ENCODE assay signal across 1 cellular context in the genomic region with DNA sequence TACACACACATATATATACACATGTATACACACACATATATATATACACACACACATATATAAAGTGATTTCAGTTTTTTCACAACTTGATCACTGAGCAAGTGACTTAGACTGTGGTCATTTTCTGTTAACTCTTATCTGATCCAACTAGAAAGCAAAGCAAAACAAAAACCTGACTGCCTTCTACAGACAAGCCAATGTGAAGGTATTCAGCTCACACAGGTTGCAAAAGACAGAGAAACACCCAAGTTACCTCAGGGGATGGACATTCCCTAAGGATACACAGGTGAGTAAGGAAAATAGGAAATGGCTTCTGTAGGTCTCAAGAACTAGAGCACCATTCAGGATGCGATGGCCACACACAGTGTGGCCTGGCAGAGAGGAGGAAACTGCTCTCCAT.
TF ChIP-seq lines count a peak whose summit lies in the region.

No MANE protein-coding gene starts in this region.

TF ChIP-seq in WTC11, 78 proteins besides CTCF, POLR2A, EP300 and RAD21 (continued from another document):
- TF ChIP-seq, protein P1, sequence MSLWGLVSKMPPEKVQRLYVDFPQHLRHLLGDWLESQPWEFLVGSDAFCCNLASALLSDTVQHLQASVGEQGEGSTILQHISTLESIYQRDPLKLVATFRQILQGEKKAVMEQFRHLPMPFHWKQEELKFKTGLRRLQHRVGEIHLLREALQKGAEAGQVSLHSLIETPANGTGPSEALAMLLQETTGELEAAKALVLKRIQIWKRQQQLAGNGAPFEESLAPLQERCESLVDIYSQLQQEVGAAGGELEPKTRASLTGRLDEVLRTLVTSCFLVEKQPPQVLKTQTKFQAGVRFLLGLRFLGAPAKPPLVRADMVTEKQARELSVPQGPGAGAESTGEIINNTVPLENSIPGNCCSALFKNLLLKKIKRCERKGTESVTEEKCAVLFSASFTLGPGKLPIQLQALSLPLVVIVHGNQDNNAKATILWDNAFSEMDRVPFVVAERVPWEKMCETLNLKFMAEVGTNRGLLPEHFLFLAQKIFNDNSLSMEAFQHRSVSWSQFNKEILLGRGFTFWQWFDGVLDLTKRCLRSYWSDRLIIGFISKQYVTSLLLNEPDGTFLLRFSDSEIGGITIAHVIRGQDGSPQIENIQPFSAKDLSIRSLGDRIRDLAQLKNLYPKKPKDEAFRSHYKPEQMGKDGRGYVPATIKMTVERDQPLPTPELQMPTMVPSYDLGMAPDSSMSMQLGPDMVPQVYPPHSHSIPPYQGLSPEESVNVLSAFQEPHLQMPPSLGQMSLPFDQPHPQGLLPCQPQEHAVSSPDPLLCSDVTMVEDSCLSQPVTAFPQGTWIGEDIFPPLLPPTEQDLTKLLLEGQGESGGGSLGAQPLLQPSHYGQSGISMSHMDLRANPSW (CRISPR knock-in tag; conservative IDR thresholded peaks at IDR 0.05; ENCODE audit: low read depth) = no peak
- TF ChIP-seq, protein P2, sequence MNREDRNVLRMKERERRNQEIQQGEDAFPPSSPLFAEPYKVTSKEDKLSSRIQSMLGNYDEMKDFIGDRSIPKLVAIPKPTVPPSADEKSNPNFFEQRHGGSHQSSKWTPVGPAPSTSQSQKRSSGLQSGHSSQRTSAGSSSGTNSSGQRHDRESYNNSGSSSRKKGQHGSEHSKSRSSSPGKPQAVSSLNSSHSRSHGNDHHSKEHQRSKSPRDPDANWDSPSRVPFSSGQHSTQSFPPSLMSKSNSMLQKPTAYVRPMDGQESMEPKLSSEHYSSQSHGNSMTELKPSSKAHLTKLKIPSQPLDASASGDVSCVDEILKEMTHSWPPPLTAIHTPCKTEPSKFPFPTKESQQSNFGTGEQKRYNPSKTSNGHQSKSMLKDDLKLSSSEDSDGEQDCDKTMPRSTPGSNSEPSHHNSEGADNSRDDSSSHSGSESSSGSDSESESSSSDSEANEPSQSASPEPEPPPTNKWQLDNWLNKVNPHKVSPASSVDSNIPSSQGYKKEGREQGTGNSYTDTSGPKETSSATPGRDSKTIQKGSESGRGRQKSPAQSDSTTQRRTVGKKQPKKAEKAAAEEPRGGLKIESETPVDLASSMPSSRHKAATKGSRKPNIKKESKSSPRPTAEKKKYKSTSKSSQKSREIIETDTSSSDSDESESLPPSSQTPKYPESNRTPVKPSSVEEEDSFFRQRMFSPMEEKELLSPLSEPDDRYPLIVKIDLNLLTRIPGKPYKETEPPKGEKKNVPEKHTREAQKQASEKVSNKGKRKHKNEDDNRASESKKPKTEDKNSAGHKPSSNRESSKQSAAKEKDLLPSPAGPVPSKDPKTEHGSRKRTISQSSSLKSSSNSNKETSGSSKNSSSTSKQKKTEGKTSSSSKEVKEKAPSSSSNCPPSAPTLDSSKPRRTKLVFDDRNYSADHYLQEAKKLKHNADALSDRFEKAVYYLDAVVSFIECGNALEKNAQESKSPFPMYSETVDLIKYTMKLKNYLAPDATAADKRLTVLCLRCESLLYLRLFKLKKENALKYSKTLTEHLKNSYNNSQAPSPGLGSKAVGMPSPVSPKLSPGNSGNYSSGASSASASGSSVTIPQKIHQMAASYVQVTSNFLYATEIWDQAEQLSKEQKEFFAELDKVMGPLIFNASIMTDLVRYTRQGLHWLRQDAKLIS (CRISPR knock-in tag; IDR thresholded peaks at IDR 0.05; ENCODE audit: borderline replicate concordance) = no peak
- no peak for TF ChIP-seq ZNF671 (CRISPR knock-in tag; IDR thresholded peaks at IDR 0.05)
- TF ChIP-seq ZMAT4 (CRISPR knock-in tag; IDR thresholded peaks at IDR 0.05) = no peak
- TF ChIP-seq, protein P3, sequence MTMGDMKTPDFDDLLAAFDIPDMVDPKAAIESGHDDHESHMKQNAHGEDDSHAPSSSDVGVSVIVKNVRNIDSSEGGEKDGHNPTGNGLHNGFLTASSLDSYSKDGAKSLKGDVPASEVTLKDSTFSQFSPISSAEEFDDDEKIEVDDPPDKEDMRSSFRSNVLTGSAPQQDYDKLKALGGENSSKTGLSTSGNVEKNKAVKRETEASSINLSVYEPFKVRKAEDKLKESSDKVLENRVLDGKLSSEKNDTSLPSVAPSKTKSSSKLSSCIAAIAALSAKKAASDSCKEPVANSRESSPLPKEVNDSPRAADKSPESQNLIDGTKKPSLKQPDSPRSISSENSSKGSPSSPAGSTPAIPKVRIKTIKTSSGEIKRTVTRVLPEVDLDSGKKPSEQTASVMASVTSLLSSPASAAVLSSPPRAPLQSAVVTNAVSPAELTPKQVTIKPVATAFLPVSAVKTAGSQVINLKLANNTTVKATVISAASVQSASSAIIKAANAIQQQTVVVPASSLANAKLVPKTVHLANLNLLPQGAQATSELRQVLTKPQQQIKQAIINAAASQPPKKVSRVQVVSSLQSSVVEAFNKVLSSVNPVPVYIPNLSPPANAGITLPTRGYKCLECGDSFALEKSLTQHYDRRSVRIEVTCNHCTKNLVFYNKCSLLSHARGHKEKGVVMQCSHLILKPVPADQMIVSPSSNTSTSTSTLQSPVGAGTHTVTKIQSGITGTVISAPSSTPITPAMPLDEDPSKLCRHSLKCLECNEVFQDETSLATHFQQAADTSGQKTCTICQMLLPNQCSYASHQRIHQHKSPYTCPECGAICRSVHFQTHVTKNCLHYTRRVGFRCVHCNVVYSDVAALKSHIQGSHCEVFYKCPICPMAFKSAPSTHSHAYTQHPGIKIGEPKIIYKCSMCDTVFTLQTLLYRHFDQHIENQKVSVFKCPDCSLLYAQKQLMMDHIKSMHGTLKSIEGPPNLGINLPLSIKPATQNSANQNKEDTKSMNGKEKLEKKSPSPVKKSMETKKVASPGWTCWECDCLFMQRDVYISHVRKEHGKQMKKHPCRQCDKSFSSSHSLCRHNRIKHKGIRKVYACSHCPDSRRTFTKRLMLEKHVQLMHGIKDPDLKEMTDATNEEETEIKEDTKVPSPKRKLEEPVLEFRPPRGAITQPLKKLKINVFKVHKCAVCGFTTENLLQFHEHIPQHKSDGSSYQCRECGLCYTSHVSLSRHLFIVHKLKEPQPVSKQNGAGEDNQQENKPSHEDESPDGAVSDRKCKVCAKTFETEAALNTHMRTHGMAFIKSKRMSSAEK (CRISPR knock-in tag; IDR thresholded peaks at IDR 0.05; ENCODE audit: borderline replicate concordance) = no peak
- TF ChIP-seq, protein P4, sequence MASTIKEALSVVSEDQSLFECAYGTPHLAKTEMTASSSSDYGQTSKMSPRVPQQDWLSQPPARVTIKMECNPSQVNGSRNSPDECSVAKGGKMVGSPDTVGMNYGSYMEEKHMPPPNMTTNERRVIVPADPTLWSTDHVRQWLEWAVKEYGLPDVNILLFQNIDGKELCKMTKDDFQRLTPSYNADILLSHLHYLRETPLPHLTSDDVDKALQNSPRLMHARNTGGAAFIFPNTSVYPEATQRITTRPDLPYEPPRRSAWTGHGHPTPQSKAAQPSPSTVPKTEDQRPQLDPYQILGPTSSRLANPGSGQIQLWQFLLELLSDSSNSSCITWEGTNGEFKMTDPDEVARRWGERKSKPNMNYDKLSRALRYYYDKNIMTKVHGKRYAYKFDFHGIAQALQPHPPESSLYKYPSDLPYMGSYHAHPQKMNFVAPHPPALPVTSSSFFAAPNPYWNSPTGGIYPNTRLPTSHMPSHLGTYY (CRISPR knock-in tag; IDR thresholded peaks at IDR 0.05) = no peak
- no peak for TF ChIP-seq MXD4 (CRISPR knock-in tag; IDR thresholded peaks at IDR 0.05; ENCODE audit: borderline replicate concordance)
- no peak for TF ChIP-seq ZNF317 (CRISPR knock-in tag; IDR thresholded peaks at IDR 0.05; ENCODE audit: borderline replicate concordance, low read depth)
- no peak for TF ChIP-seq ELF4 (CRISPR knock-in tag; IDR thresholded peaks at IDR 0.05; ENCODE audit: low read depth)
- TF ChIP-seq, protein P5, sequence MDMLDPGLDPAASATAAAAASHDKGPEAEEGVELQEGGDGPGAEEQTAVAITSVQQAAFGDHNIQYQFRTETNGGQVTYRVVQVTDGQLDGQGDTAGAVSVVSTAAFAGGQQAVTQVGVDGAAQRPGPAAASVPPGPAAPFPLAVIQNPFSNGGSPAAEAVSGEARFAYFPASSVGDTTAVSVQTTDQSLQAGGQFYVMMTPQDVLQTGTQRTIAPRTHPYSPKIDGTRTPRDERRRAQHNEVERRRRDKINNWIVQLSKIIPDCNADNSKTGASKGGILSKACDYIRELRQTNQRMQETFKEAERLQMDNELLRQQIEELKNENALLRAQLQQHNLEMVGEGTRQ (CRISPR knock-in tag; IDR thresholded peaks at IDR 0.05) = no peak
